7 cellular contexts compared by ENCODE assay signal in genomic region chr1:223133301-223133823, GRCh38. TPM values are rescaled to one million over a fixed set of nuclear protein-coding genes. Genes with fewer than 3 reads are reported as not detected.
DNase-seq lines count a peak whose midpoint lies in the region; ATAC-seq and TF ChIP-seq lines count a peak whose summit lies in the region.

No MANE protein-coding gene starts in this region.

- H3K4me3 ChIP-seq in MM.1S (ENCODE audit: low read length) (peak overlapping the region; percentile 8; the same call in 1 of the 2 replicates), fibroblast of lung (replicated peaks in 1 of 4; ENCODE audit: control extremely low read depth in 1 of 4, insufficient read depth in 1 of 4, low read depth in 3 of 4, low read length in 4 of 4) (no peak overlapping the region), smooth muscle cell (peak overlapping the region; percentile 49)

- DNase-seq in MM.1S, result no peak
- DNase-seq in fibroblast of lung (ENCODE audit: low read depth in 2 of 2), result no peak
- DNase-seq in smooth muscle cell (lab: John Stamatoyannopoulos, UW; ENCODE audit: unreplicated experiment), result no peak
- DNase-seq in AML-193 (lab: John Stamatoyannopoulos, UW), result no peak
- DNase-seq in activated CD8-positive, alpha-beta memory T cell treated with anti-CD3 and anti-CD28 coated beads for 24 hours, result no peak
- DNase-seq in HuH-7.5 (ENCODE audit: low spot score), result no peak

- H3K9me3 ChIP-seq in MM.1S (replicated peaks; ENCODE audit: insufficient read depth, low read length) (no peaks in the 10 kb centered on the region), fibroblast of lung (ENCODE audit: control insufficient read depth, insufficient read depth, low read depth, low read length) (no peaks in the 10 kb centered on the region), smooth muscle cell (replicated peaks; ENCODE audit: low read depth) (no peaks in the 10 kb centered on the region)

- ATAC-seq in GM19395 (IDR thresholded peaks at IDR 0.05; ENCODE audit: unreplicated experiment), result peak; percentile 18

- H2AFZ ChIP-seq in MM.1S (ENCODE audit: low read length) (peak overlapping the region; percentile 3; the same call in 1 of the 2 replicates), fibroblast of lung (ENCODE audit: low read length) (peak overlapping the region; percentile 42), smooth muscle cell (ENCODE audit: low read depth) (no peak overlapping the region)

- H3K79me2 ChIP-seq in MM.1S (ENCODE audit: low read length) (no peaks in the 10 kb centered on the region), fibroblast of lung (ENCODE audit: control insufficient read depth, insufficient read depth, low read length) (no peaks in the 10 kb centered on the region), smooth muscle cell (ENCODE audit: low read depth) (no peaks in the 10 kb centered on the region)

- H3K27me3 ChIP-seq in MM.1S (replicated peaks; ENCODE audit: insufficient read depth, low read length) (peaks cover 32% of the 10 kb centered on the region), fibroblast of lung (ENCODE audit: control insufficient read depth, insufficient read depth, low read length) (peaks cover 7% of the 10 kb centered on the region), smooth muscle cell (ENCODE audit: low read depth) (no peaks in the 10 kb centered on the region)

- TF ChIP-seq CTCF in MM.1S (IDR thresholded peaks at IDR 0.05; ENCODE audit: low read length) (no peak), fibroblast of lung (conservative IDR thresholded peaks at IDR 0.05 in 1 of 2, IDR thresholded peaks at IDR 0.05 in 1 of 2; ENCODE audit: low read depth in 1 of 2, low read length in 2 of 2) (peak in 1 of 2 donors; percentile 95), smooth muscle cell (IDR thresholded peaks at IDR 0.05; ENCODE audit: borderline replicate concordance, insufficient read depth, poor library complexity, severe bottlenecking) (no peak)

- H3K27ac ChIP-seq in MM.1S (ENCODE audit: low read length), result no peak overlapping the region
- no peak overlapping the region for H3K27ac ChIP-seq in fibroblast of lung (ENCODE audit: insufficient read depth, low read length)
- no peak overlapping the region for H3K27ac ChIP-seq in smooth muscle cell (ENCODE audit: low read depth)

- H4K20me1 ChIP-seq in MM.1S (ENCODE audit: insufficient read depth, low read length), result no peaks in the 10 kb centered on the region
- no peaks in the 10 kb centered on the region for H4K20me1 ChIP-seq in fibroblast of lung (ENCODE audit: control insufficient read depth, extremely low read depth, insufficient read depth, low read length)
- H4K20me1 ChIP-seq in smooth muscle cell (ENCODE audit: low read depth), result no peaks in the 10 kb centered on the region

- no peaks in the 10 kb centered on the region for H3K9me2 ChIP-seq in MM.1S (replicated peaks; ENCODE audit: insufficient read depth, low read length)

- H3F3A ChIP-seq in MM.1S (ENCODE audit: insufficient read depth, low read length) (no peaks in the 10 kb centered on the region), smooth muscle cell (ENCODE audit: low read depth) (no peaks in the 10 kb centered on the region)

- 36% methylated on average over 15 of the region's 15 CpGs for WGBS in smooth muscle cell (ENCODE audit: low lambda C conversion rate)

- H3K4me2 ChIP-seq in MM.1S (ENCODE audit: low read depth, low read length) (peak overlapping the region; percentile 54), fibroblast of lung (ENCODE audit: extremely low read depth, insufficient read depth, low read length) (peak overlapping the region; percentile 83), smooth muscle cell (peak overlapping the region; percentile 80)

- H3K4me1 ChIP-seq in MM.1S (ENCODE audit: low read length) (peaks cover 3% of the 10 kb centered on the region; the same call in 1 of the 2 replicates), fibroblast of lung (ENCODE audit: control insufficient read depth, extremely low read depth, insufficient read depth, low read length) (peaks cover 2% of the 10 kb centered on the region), smooth muscle cell (ENCODE audit: low read depth) (peaks cover 5% of the 10 kb centered on the region)

- H3K36me3 ChIP-seq in MM.1S (replicated peaks; ENCODE audit: insufficient read depth, low read length) (no peaks in the 10 kb centered on the region), fibroblast of lung (ENCODE audit: control insufficient read depth, insufficient read depth, low read length) (no peaks in the 10 kb centered on the region), smooth muscle cell (ENCODE audit: low read depth) (no peaks in the 10 kb centered on the region)

- H3K9ac ChIP-seq in MM.1S (ENCODE audit: low read length) (no peak overlapping the region), fibroblast of lung (ENCODE audit: insufficient read depth, low read length) (no peak overlapping the region), smooth muscle cell (ENCODE audit: low read depth) (no peak overlapping the region)

RNA-seq across cellular contexts. Expression of gene TLR5, which starts 9.7 kb away (rescaled TPM):
- total RNA-seq in fibroblast of lung (0.17 and 0.77 TPM in 2 replicates), smooth muscle cell (2.7 and 6.8 TPM in 2 replicates)
- polyA plus RNA-seq in fibroblast of lung (0.19 and 0.36 TPM in 2 replicates), smooth muscle cell (0.72 and 1.0 TPM in 2 replicates)
- polyA plus RNA-seq in fibroblast of lung (2012), result 0.09 and 0.15 TPM in 2 replicates
- not detected in 2 replicates for polyA minus RNA-seq in fibroblast of lung (ENCODE audit: low replicate concordance)

Comparison
In these comparisons a context has a peak if more than half of its experiments do, and no peak if none do; other contexts are left out.
1. H3K4me3 ChIP-seq: peak in MM.1S (single experiment) and smooth muscle cell (single experiment); none in fibroblast of lung (0 of 4).
2. Peak in every context shown above with its lines, with median percentiles within 50 percentile points of each other: H3K4me2 ChIP-seq.